In the genomic region with DNA sequence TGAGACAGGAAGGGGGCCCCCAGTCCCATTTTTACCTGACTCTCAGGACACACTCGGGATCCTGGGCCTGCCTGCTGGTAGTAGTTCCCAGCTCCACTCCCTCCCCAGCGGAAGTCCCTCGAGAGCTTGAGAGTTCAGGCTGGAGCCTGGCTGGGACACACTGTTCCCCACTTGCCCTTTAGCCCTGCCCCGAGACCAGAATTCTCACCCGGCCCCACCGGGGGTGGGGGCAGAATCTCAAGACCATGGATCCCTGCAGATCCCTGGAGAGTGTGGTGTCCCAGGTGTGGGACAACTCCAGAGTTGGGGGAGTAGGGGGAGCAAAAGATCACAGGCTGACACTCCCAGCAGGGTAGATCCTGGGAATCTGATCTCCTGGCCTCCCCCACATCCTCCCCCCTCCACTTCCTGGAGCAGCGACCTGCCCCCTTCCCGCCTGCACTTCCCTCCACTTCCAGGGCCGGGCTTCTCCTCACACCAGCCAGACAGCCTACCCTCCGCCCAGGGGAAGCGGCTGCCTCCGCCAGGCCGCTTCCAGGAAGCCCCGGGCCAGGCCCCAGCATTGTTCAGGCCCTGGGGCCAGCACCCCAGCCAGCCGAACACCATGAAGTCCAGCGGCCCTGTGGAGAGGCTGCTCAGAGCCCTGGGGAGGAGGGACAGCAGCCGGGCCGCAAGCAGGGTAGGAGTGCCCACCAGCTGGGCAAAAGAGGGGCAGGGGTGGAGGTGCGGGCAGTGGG, we compare ENCODE assay signal across 8 cellular contexts. TPM values are rescaled to one million over a fixed set of nuclear protein-coding genes. Genes with fewer than 3 reads are reported as not detected.
A peak's percentile ranks its signal among the peaks of the same experiment; 100 is the strongest.
DNase-seq lines count a peak whose midpoint lies in the region; ATAC-seq and TF ChIP-seq lines count a peak whose summit lies in the region.

Gene TNS2 (plus strand): TSS at position 484 of the 737 bp plus-strand sequence. CDS start 121 bp downstream, at position 605.

- H2AFZ ChIP-seq in neuron (ENCODE audit: low read depth, low read length): no peak within 1 kb of the TSS

- CTCF ChIA-PET in activated CD4-positive, alpha-beta memory T cell treated with anti-CD3 and anti-CD28 coated beads for 36 hours (lab: Charles Lee): interaction anchor here (5.8 kb wide), 1 partner anchor 48 kb away, joined by 34 read pairs; the partner anchor contains the start of gene IGFBP6
- CTCF ChIA-PET in activated CD4-positive, alpha-beta memory T cell treated with anti-CD3 and anti-CD28 coated beads, Interleukin-2, amount 10 ng/mL, durations not matched to agents 7 days and 5 days (lab: Charles Lee): interaction anchor here (1.4 kb wide), 1 partner anchor 16 kb away, joined by 4 read pairs; no protein-coding TSS in a partner anchor

- H3K4me3 Mint-ChIP-seq in activated CD4-positive, alpha-beta memory T cell treated with anti-CD3 and anti-CD28 coated beads for 36 hours: no peak within 1 kb of the TSS
- H3K4me3 Mint-ChIP-seq in activated CD4-positive, alpha-beta memory T cell treated with anti-CD3 and anti-CD28 coated beads, Interleukin-2, amount 10 ng/mL, durations not matched to agents 7 days and 5 days: no peak within 1 kb of the TSS

- no peak for TF ChIP-seq EP300 in gastroesophageal sphincter (IDR thresholded peaks at IDR 0.05)

- H3K27me3 ChIP-seq in gastroesophageal sphincter: no peaks in the 10 kb centered on the region
- no peaks in the 10 kb centered on the region for H3K27me3 ChIP-seq in neuron (ENCODE audit: insufficient read depth, low read length)

- peak within 1 kb of the TSS; percentile 57 to 85 for H3K4me3 ChIP-seq in gastroesophageal sphincter
- peak within 1 kb of the TSS; percentile 34 for H3K4me3 ChIP-seq in neuron (ENCODE audit: low read length)

- no peak for DNase-seq in activated CD4-positive, alpha-beta memory T cell treated with anti-CD3 and anti-CD28 coated beads for 36 hours
- no peak for DNase-seq in activated CD4-positive, alpha-beta memory T cell treated with anti-CD3 and anti-CD28 coated beads, Interleukin-2, amount 10 ng/mL, durations not matched to agents 7 days and 5 days
- peak; percentile 70 for DNase-seq in UCSD-AML1 (lab: John Stamatoyannopoulos, UW; ENCODE audit: unreplicated experiment)
- no peak for DNase-seq in activated effector memory CD4-positive, alpha-beta T cell treated with anti-CD3 and anti-CD28 coated beads, Interleukin-2, amount 50 U/mL, for 16 hours
- no peak for DNase-seq in putamen (ENCODE audit: low spot score)

- no peaks in the 10 kb centered on the region for H3K27me3 Mint-ChIP-seq in activated CD4-positive, alpha-beta memory T cell treated with anti-CD3 and anti-CD28 coated beads for 36 hours
- H3K27me3 Mint-ChIP-seq in activated CD4-positive, alpha-beta memory T cell treated with anti-CD3 and anti-CD28 coated beads, Interleukin-2, amount 10 ng/mL, durations not matched to agents 7 days and 5 days: peaks cover 13% of the 10 kb centered on the region

- H3K9me3 Mint-ChIP-seq in activated CD4-positive, alpha-beta memory T cell treated with anti-CD3 and anti-CD28 coated beads for 36 hours: no peaks in the 10 kb centered on the region
- no peaks in the 10 kb centered on the region for H3K9me3 Mint-ChIP-seq in activated CD4-positive, alpha-beta memory T cell treated with anti-CD3 and anti-CD28 coated beads, Interleukin-2, amount 10 ng/mL, durations not matched to agents 7 days and 5 days

- H3K4me1 Mint-ChIP-seq in activated CD4-positive, alpha-beta memory T cell treated with anti-CD3 and anti-CD28 coated beads for 36 hours (ENCODE audit: low read depth): peaks cover 34% of the 10 kb centered on the region
- peaks cover 27% of the 10 kb centered on the region for H3K4me1 Mint-ChIP-seq in activated CD4-positive, alpha-beta memory T cell treated with anti-CD3 and anti-CD28 coated beads, Interleukin-2, amount 10 ng/mL, durations not matched to agents 7 days and 5 days

- H3K9me3 ChIP-seq in gastroesophageal sphincter (no peaks in the 10 kb centered on the region), neuron (ENCODE audit: low read length) (no peaks in the 10 kb centered on the region)

- peak; percentile 24 for ATAC-seq in gastroesophageal sphincter
- no peak for ATAC-seq in GM18520 (IDR thresholded peaks at IDR 0.05; ENCODE audit: unreplicated experiment)

- TF ChIP-seq CTCF in gastroesophageal sphincter (IDR thresholded peaks at IDR 0.05): no peak

- peak within 1 kb of the TSS; percentile 97 to 100 (median 99) for H3K27ac ChIP-seq in gastroesophageal sphincter

- intact Hi-C loops in activated CD4-positive, alpha-beta memory T cell treated with anti-CD3 and anti-CD28 coated beads for 36 hours (cut with micrococcal nuclease): no loop called here

- H3K4me1 ChIP-seq in gastroesophageal sphincter: peaks cover 0 to 85% (median 65%) of the 10 kb centered on the region in 3 donors
- H3K4me1 ChIP-seq in neuron (ENCODE audit: insufficient read depth, low read length): peaks cover 53% of the 10 kb centered on the region

- 0 to 6% methylated on average over 5 to 6 of the region's 19 CpGs for WGBS in gastroesophageal sphincter (ENCODE audit: low coverage in 1 of 2), 2 donors

- H3K36me3 ChIP-seq in gastroesophageal sphincter (peaks cover 0 to 17% of the 10 kb centered on the region in 2 donors), neuron (ENCODE audit: insufficient read depth, low read length) (no peaks in the 10 kb centered on the region)

- POLR2A ChIA-PET in activated CD4-positive, alpha-beta memory T cell treated with anti-CD3 and anti-CD28 coated beads for 36 hours (lab: Charles Lee): no interaction called here
- POLR2A ChIA-PET in activated CD4-positive, alpha-beta memory T cell treated with anti-CD3 and anti-CD28 coated beads, Interleukin-2, amount 10 ng/mL, durations not matched to agents 7 days and 5 days (lab: Charles Lee): interaction anchor here (1.2 kb wide), 1 partner anchor 10 kb away, joined by 3 read pairs; no protein-coding TSS in a partner anchor

- peak within 1 kb of the TSS; percentile 32 for H3K27ac Mint-ChIP-seq in activated CD4-positive, alpha-beta memory T cell treated with anti-CD3 and anti-CD28 coated beads for 36 hours
- no peak within 1 kb of the TSS for H3K27ac Mint-ChIP-seq in activated CD4-positive, alpha-beta memory T cell treated with anti-CD3 and anti-CD28 coated beads, Interleukin-2, amount 10 ng/mL, durations not matched to agents 7 days and 5 days

- no peaks in the 10 kb centered on the region for H3K36me3 Mint-ChIP-seq in activated CD4-positive, alpha-beta memory T cell treated with anti-CD3 and anti-CD28 coated beads for 36 hours
- peaks cover 2% of the 10 kb centered on the region for H3K36me3 Mint-ChIP-seq in activated CD4-positive, alpha-beta memory T cell treated with anti-CD3 and anti-CD28 coated beads, Interleukin-2, amount 10 ng/mL, durations not matched to agents 7 days and 5 days (ENCODE audit: low read depth)

- TF ChIP-seq POLR2A in gastroesophageal sphincter (IDR thresholded peaks at IDR 0.05): peak; percentile 77 to 86

RNA-seq across cellular contexts. Expression of gene TNS2, which starts in this region (rescaled TPM):
- total RNA-seq in activated CD4-positive, alpha-beta memory T cell treated with anti-CD3 and anti-CD28 coated beads for 36 hours: 1 to 10 TPM; 1.8 to 2.4 TPM
- total RNA-seq in activated CD4-positive, alpha-beta memory T cell treated with anti-CD3 and anti-CD28 coated beads, Interleukin-2, amount 10 ng/mL, durations not matched to agents 7 days and 5 days: under 1 TPM; 0.78 to 0.83 TPM
- total RNA-seq in gastroesophageal sphincter: 100 to 1,000 TPM; 108 to 323 (median 182) TPM

Comparison
In these comparisons a context has a peak if more than half of its experiments do, and no peak if none do; other contexts are left out.
1. RNA of gene TNS2 (total RNA-seq): 108 to 323 TPM in gastroesophageal sphincter; 1.8 to 2.4 TPM in activated CD4-positive, alpha-beta memory T cell treated with anti-CD3 and anti-CD28 coated beads for 36 hours and 0.78 to 0.83 TPM in activated CD4-positive, alpha-beta memory T cell treated with anti-CD3 and anti-CD28 coated beads, Interleukin-2, amount 10 ng/mL, durations not matched to agents 7 days and 5 days; every median in the first group is over 10 times any median in the second.